Comparison of ENCODE assay signal across 10 cellular contexts in the genomic region with DNA sequence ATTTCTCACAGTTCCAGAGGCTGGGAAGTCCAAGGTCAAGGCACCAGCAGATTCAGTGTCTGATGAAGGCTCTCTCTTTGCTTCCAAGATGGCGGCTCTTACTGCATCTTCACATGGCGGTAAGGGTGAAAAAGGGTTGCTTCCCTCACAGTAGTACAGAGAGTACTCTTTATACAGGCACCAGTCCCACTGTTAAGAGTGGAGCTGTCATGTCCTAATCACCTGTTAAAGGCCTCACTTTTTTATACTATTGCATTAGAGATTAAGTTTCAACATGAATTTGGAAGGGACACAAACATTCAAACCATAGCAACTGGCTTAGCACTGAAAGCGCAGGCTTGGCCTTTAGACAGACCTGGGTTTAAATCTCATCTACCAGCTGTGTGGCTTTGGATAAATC. TPM values are rescaled to one million over a fixed set of nuclear protein-coding genes. Genes with fewer than 3 reads are reported as not detected.
"Had no signal": no experiment of that assay in that cellular context is flagged by ENCODE, and none has a peak within 500 bp of the region (broad histone marks: within the 10 kb centered on the region; RNA-seq: fewer than 3 reads in every experiment).

No MANE protein-coding gene starts in this region.

- DNase-seq: GM23248, GOT3, H7, HFFc6, KBM-7 had no signal

- H3K27ac ChIP-seq: GM23248, HL-60 had no signal

- ATAC-seq: HCT116, HepG2 had no signal

- H3K9me3 ChIP-seq: HAP-1 had no signal

- H2AFZ ChIP-seq: GM23248 had no signal

- H3K4me3 ChIP-seq: GM23248, HAP-1 had no signal

- H3K9ac ChIP-seq: GM23248 had no signal

- H3K4me1 ChIP-seq: HAP-1 had no signal

- H3K36me3 ChIP-seq: HAP-1 had no signal

RNA-seq across cellular contexts. Expression of a gene that starts 50.0 kb away (rescaled TPM):
- total RNA-seq: GM23248, H4, H7, HepG2, HFFc6 had no signal
